11 cellular contexts compared by ENCODE assay signal in genomic region chr6:28159029-28159607, GRCh38.
"Had no signal": no experiment of that assay in that cellular context is flagged by ENCODE, and none has a peak within 500 bp of the region (broad histone marks: within the 10 kb centered on the region; RNA-seq: fewer than 3 reads in every experiment).

No MANE protein-coding gene starts in this region.

- ATAC-seq: GM23338, HCT116 had no signal

- DNase-seq: GM23248, GOT3, H7, H9, HCEC 1CT, HFFc6 had no signal

- H3K9ac ChIP-seq: GM23248 had no signal

- H3K27ac Mint-ChIP-seq: GM23338, H9, HFFc6 had no signal

- H3K4me2 ChIP-seq: GM23338 had no signal

- H3K9me3 ChIP-seq: HAP-1 had no signal

- FAIRE-seq: H1, H54 had no signal

- H3K27ac ChIP-seq: GM23248 had no signal

- H2AFZ ChIP-seq: GM23248, GM23338 had no signal

- H3K4me3 ChIP-seq: GM23248, GM23338, HAP-1 had no signal

- H3K4me3 Mint-ChIP-seq: GM23338, H9, HFFc6 had no signal

- H3K9me3 Mint-ChIP-seq: GM23338, H9, HFFc6 had no signal
